12 cellular contexts compared by ENCODE assay signal in genomic region chr7:30765359-30765758, GRCh38. TPM values are rescaled to one million over a fixed set of nuclear protein-coding genes. Genes with fewer than 3 reads are reported as not detected.
DNase-seq lines count a peak whose midpoint lies in the region; ATAC-seq, FAIRE-seq and TF ChIP-seq lines count a peak whose summit lies in the region.
"Had no signal": no experiment of that assay in that cellular context is flagged by ENCODE, and none has a peak within 500 bp of the region (broad histone marks: within the 10 kb centered on the region; RNA-seq: fewer than 3 reads in every experiment).

No MANE protein-coding gene starts in this region.

- peaks cover 6% of the 10 kb centered on the region for H3K27me3 Mint-ChIP-seq in nephron (ENCODE audit: low read depth)

- H3K9me3 Mint-ChIP-seq in nephron = no peaks in the 10 kb centered on the region

- H3K27ac ChIP-seq in ascending aorta (peak overlapping the region; percentile 76 to 80), esophagus muscularis mucosa (replicated peaks in 1 of 4) (peak overlapping the region; percentile 59 to 79 (median 76)), tibial artery (peak overlapping the region; percentile 61 to 74), pancreas (no peak overlapping the region)

- no peak for ATAC-seq in pancreas

- FAIRE-seq in pancreas (lab: Jason Lieb, UNC) = no peak
- FAIRE-seq: H54 had no signal

- no peak for TF ChIP-seq POLR2A in esophagus muscularis mucosa (IDR thresholded peaks at IDR 0.05; ENCODE audit: low read depth)

- no peaks in the 10 kb centered on the region for H3K9me3 ChIP-seq in ascending aorta
- H3K9me3 ChIP-seq in esophagus muscularis mucosa = no peaks in the 10 kb centered on the region
- H3K9me3 ChIP-seq in tibial artery = no peaks in the 10 kb centered on the region
- H3K9me3 ChIP-seq in pancreas = no peaks in the 10 kb centered on the region

- peak overlapping the region in 2 of 3 experiments; percentile 73 to 89 for H3K27ac Mint-ChIP-seq in nephron

- H3K4me1 Mint-ChIP-seq in nephron = peaks cover 38% of the 10 kb centered on the region

- peak in 1 of 2 donors; percentile 61 for DNase-seq in ascending aorta (ENCODE audit: low spot score in 2 of 2)
- DNase-seq in esophagus muscularis mucosa (ENCODE audit: extremely low spot score) = no peak
- no peak for DNase-seq in tibial artery
- no peak for DNase-seq in pancreas
- DNase-seq in Ammon's horn (ENCODE audit: low spot score) = no peak
- DNase-seq in activated CD4-positive, alpha-beta T cell treated with anti-CD3 and anti-CD28 coated beads for 48 hours = no peak
- DNase-seq: MM.1S, NCI-H1105 treated with DMSO at 0.1 percent for 48 hours, NCI-H187, NCI-H774 had no signal

- H3K27me3 ChIP-seq in ascending aorta (no peaks in the 10 kb centered on the region), esophagus muscularis mucosa (no peaks in the 10 kb centered on the region), tibial artery (no peaks in the 10 kb centered on the region), pancreas (no peaks in the 10 kb centered on the region)

- H3K36me3 ChIP-seq in ascending aorta = no peaks in the 10 kb centered on the region
- H3K36me3 ChIP-seq in esophagus muscularis mucosa = peaks cover 0 to 1% (median 0%) of the 10 kb centered on the region in 4 donors
- no peaks in the 10 kb centered on the region for H3K36me3 ChIP-seq in tibial artery
- H3K36me3 ChIP-seq in pancreas = no peaks in the 10 kb centered on the region

- H3K4me1 ChIP-seq in ascending aorta = peaks cover 16 to 46% of the 10 kb centered on the region in 2 donors
- H3K4me1 ChIP-seq in esophagus muscularis mucosa = peaks cover 45 to 95% (median 80%) of the 10 kb centered on the region in 4 donors
- H3K4me1 ChIP-seq in tibial artery = peaks cover 8 to 80% (median 57%) of the 10 kb centered on the region in 4 donors
- no peaks in the 10 kb centered on the region for H3K4me1 ChIP-seq in pancreas

- H3K36me3 Mint-ChIP-seq in nephron (ENCODE audit: low read depth) = no peaks in the 10 kb centered on the region

- H3K4me3 ChIP-seq in ascending aorta (no peak overlapping the region), esophagus muscularis mucosa (no peak overlapping the region), tibial artery (no peak overlapping the region), pancreas (no peak overlapping the region)

- intact Hi-C loops in ascending aorta (cut with DNase I) = no loop called here
- intact Hi-C loops in esophagus muscularis mucosa (cut with DNase I) = no loop called here
- intact Hi-C loops in tibial artery (cut with DNase I; ENCODE audit: low total_unique reads) = loop anchor here (10.0 kb wide), 1 partner anchor 89 kb away; no protein-coding TSS in a partner anchor
- intact Hi-C loops in pancreas (cut with DNase I) = no loop called here

- TF ChIP-seq CTCF in ascending aorta (IDR thresholded peaks at IDR 0.05) (no peak), esophagus muscularis mucosa (IDR thresholded peaks at IDR 0.05) (no peak), nephron (IDR thresholded peaks at IDR 0.05; ENCODE audit: unreplicated experiment in 3 of 3) (no peak), tibial artery (IDR thresholded peaks at IDR 0.05) (no peak), pancreas (IDR thresholded peaks at IDR 0.05) (no peak)

- TF ChIP-seq EP300 in esophagus muscularis mucosa (IDR thresholded peaks at IDR 0.05) = no peak

- WGBS in esophagus muscularis mucosa = 77% methylated on average over 2 of the region's 3 CpGs
- WGBS in pancreas, 2 donors = 97% methylated on average over 3 of the region's 3 CpGs

- no peak overlapping the region for H3K4me3 Mint-ChIP-seq in nephron

RNA-seq across cellular contexts. Expression of gene MINDY4, which starts 5.9 kb away (rescaled TPM):
- total RNA-seq in ascending aorta = 6.0 TPM
- total RNA-seq in esophagus muscularis mucosa = 10 to 100 TPM in 3 of 4 donors, 1 to 10 TPM in 1; 8.4 to 31.1 (median 20.2) TPM
- 1 to 10 TPM; 2.9 to 4.9 (median 3.5) TPM for total RNA-seq in pancreas
- polyA plus RNA-seq in pancreas = 1 to 10 TPM; 3.9 to 4.3 TPM

RNA-seq across cellular contexts. Expression of gene INMT, which starts 13.4 kb away (rescaled TPM):
- total RNA-seq in ascending aorta = 51.8 TPM
- total RNA-seq in esophagus muscularis mucosa = 100 to 1,000 TPM; 113 to 192 (median 174) TPM
- 10 to 100 TPM in 3 of 6 donors, 1 to 10 TPM in 3; 4.2 to 11.5 (median 7.5) TPM for total RNA-seq in pancreas
- polyA plus RNA-seq in pancreas = 10 to 100 TPM in 1 of 2 donors, 1 to 10 TPM in 1; 9.2 to 18.7 TPM

Comparison
In these comparisons a context has a peak if more than half of its experiments do, and no peak if none do; other contexts are left out.
1. H3K27ac ChIP-seq: peak in ascending aorta (2 of 2), esophagus muscularis mucosa (4 of 4) and tibial artery (2 of 2); none in pancreas (0 of 4).